In the genomic region with DNA sequence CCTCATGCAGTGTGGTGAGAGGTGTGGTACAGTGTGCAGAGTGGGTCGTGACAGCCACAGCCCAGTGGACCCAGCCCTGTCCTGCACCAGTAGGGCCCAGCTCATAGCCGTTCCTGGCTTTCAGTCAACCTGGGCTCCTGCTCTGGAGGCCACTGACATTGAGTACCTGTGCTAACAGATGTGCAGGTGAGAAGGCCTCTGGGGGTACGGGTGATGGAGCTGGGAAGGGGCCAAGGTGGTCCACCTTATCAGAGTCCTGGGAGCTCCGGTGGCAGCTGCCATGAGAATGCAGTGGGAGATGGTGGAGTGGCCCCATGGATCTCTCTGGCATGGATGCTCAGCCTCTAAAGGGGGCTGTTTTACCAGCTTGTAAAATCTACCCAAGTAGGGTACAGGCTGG, we compare ENCODE assay signal across 1 cellular context.
TF ChIP-seq lines count a peak whose summit lies in the region.

No MANE protein-coding gene starts in this region.

TF ChIP-seq in H1, 55 proteins besides CTCF, POLR2A, EP300 and RAD21:
- TF ChIP-seq ASH2L (IDR thresholded peaks at IDR 0.05; ENCODE audit: low read length) (no peak), SIN3A (conservative IDR thresholded peaks at IDR 0.05 in 1 of 2, IDR thresholded peaks at IDR 0.05 in 1 of 2; ENCODE audit: low read depth in 1 of 2, low read length in 2 of 2) (no peak), SIRT6 (IDR thresholded peaks at IDR 0.05; ENCODE audit: low read length) (no peak), POU5F1 (IDR thresholded peaks at IDR 0.05; ENCODE audit: low read depth, low read length) (no peak), SIX5 (IDR thresholded peaks at IDR 0.05; ENCODE audit: low read depth, low read length) (no peak), BCL11A (IDR thresholded peaks at IDR 0.05; ENCODE audit: low read depth in 2 of 2, low read length in 2 of 2) (no peak), JUN (IDR thresholded peaks at IDR 0.05; ENCODE audit: low read depth, low read length) (no peak), JUND (IDR thresholded peaks at IDR 0.05; ENCODE audit: low read length) (no peak), TBP (IDR thresholded peaks at IDR 0.05; ENCODE audit: low read depth, low read length) (no peak), BRCA1 (IDR thresholded peaks at IDR 0.05; ENCODE audit: low read depth, low read length) (no peak), GTF2F1 (IDR thresholded peaks at IDR 0.05; ENCODE audit: borderline replicate concordance, low read depth, low read length) (no peak), PHF8 (conservative IDR thresholded peaks at IDR 0.05; ENCODE audit: low read depth, low read length) (no peak)
TF ChIP-seq in H1: peak in this region for 0.
